15 cellular contexts compared by ENCODE assay signal in genomic region chr10:48705407-48705938, GRCh38.
"Had no signal": no experiment of that assay in that cellular context is flagged by ENCODE, and none has a peak within 500 bp of the region (broad histone marks: within the 10 kb centered on the region; RNA-seq: fewer than 3 reads in every experiment).

No MANE protein-coding gene starts in this region.

- H3K36me3 Mint-ChIP-seq: activated naive CD8-positive, alpha-beta T cell treated with anti-CD3 and anti-CD28 coated beads for 36 hours; naive thymus-derived CD4-positive, alpha-beta T cell had no signal

- H3K4me1 Mint-ChIP-seq: activated CD4-positive, alpha-beta T cell treated with anti-CD3 and anti-CD28 coated beads, Interleukin-2, amount 10 ng/mL, durations not matched to agents 7 days and 5 days; activated naive CD8-positive, alpha-beta T cell treated with anti-CD3 and anti-CD28 coated beads for 36 hours had no signal

- ATAC-seq: body of pancreas; left lobe of liver; naive thymus-derived CD4-positive, alpha-beta T cell; sciatic nerve; upper lobe of right lung had no signal

- DNase-seq: activated CD4-positive, alpha-beta T cell treated with anti-CD3 and anti-CD28 coated beads, Interleukin-2, amount 10 ng/mL, durations not matched to agents 7 days and 5 days; activated CD8-positive, alpha-beta memory T cell treated with anti-CD3 and anti-CD28 coated beads for 24 hours; activated naive CD8-positive, alpha-beta T cell treated with anti-CD3 and anti-CD28 coated beads for 36 hours; amygdala; body of pancreas; caudate nucleus; colonic mucosa; naive thymus-derived CD4-positive, alpha-beta T cell; ovary; stomach; testis; upper lobe of right lung had no signal

- H3K27ac Mint-ChIP-seq: activated CD4-positive, alpha-beta T cell treated with anti-CD3 and anti-CD28 coated beads, Interleukin-2, amount 10 ng/mL, durations not matched to agents 7 days and 5 days; activated naive CD8-positive, alpha-beta T cell treated with anti-CD3 and anti-CD28 coated beads for 36 hours; activated T-helper 1 cell treated with anti-CD3 and anti-CD28 coated beads, Interleukin-12 subunit alpha, Interleukin-12 subunit beta, Interleukin-2, Interleukin-4 antibody, amounts not matched to agents 30 ng/mL and 10 ng/mL and 1 ng/mL, durations not matched to agents 14 hours and 24 hours and 36 hours; naive thymus-derived CD4-positive, alpha-beta T cell had no signal

- H3K9me3 Mint-ChIP-seq: activated CD4-positive, alpha-beta T cell treated with anti-CD3 and anti-CD28 coated beads, Interleukin-2, amount 10 ng/mL, durations not matched to agents 7 days and 5 days; activated naive CD8-positive, alpha-beta T cell treated with anti-CD3 and anti-CD28 coated beads for 36 hours; activated T-helper 1 cell treated with anti-CD3 and anti-CD28 coated beads, Interleukin-12 subunit alpha, Interleukin-12 subunit beta, Interleukin-2, Interleukin-4 antibody, amounts not matched to agents 30 ng/mL and 10 ng/mL and 1 ng/mL, durations not matched to agents 14 hours and 24 hours and 36 hours; naive thymus-derived CD4-positive, alpha-beta T cell had no signal

- H3K4me3 Mint-ChIP-seq: activated CD4-positive, alpha-beta T cell treated with anti-CD3 and anti-CD28 coated beads, Interleukin-2, amount 10 ng/mL, durations not matched to agents 7 days and 5 days; activated naive CD8-positive, alpha-beta T cell treated with anti-CD3 and anti-CD28 coated beads for 36 hours; activated T-helper 1 cell treated with anti-CD3 and anti-CD28 coated beads, Interleukin-12 subunit alpha, Interleukin-12 subunit beta, Interleukin-2, Interleukin-4 antibody, amounts not matched to agents 30 ng/mL and 10 ng/mL and 1 ng/mL, durations not matched to agents 14 hours and 24 hours and 36 hours; naive thymus-derived CD4-positive, alpha-beta T cell had no signal
